In genomic region chr6:57221191-57221935, GRCh38 we compare ENCODE assay signal across 1 cellular context.
TF ChIP-seq lines count a peak whose summit lies in the region.

No MANE protein-coding gene starts in this region.

TF ChIP-seq in K562, 482 proteins besides CTCF, POLR2A, EP300 and RAD21 (continued from another document):
- no peak for TF ChIP-seq ZNF407 (IDR thresholded peaks at IDR 0.05; ENCODE audit: low read depth)
- no peak for TF ChIP-seq GABPA (tag; conservative IDR thresholded peaks at IDR 0.05; ENCODE audit: low read depth)
- TF ChIP-seq ZNF143 (CRISPR knock-in tag; IDR thresholded peaks at IDR 0.05) = no peak
- TF ChIP-seq POLR2AphosphoS2 (IDR thresholded peaks at IDR 0.05; ENCODE audit: low read length) = no peak
